ENCODE assay signal across 8 cellular contexts in genomic region chr6:43496370-43497128, GRCh38. TPM values are rescaled to one million over a fixed set of nuclear protein-coding genes. Genes with fewer than 3 reads are reported as not detected.
DNase-seq lines count a peak whose midpoint lies in the region; ATAC-seq and TF ChIP-seq lines count a peak whose summit lies in the region.

No MANE protein-coding gene starts in this region.

- ATAC-seq in HG03460 (IDR thresholded peaks at IDR 0.05; ENCODE audit: unreplicated experiment) (no peak), GM21786 (IDR thresholded peaks at IDR 0.05; ENCODE audit: unreplicated experiment) (no peak)

- no peak overlapping the region for H3K4me2 ChIP-seq in OCI-LY3 (ENCODE audit: low read length)
- no peak overlapping the region for H3K4me2 ChIP-seq in parathyroid adenoma (ENCODE audit: low read length)

- H3K27ac ChIP-seq in OCI-LY3 (ENCODE audit: low read length), result no peak overlapping the region
- peak overlapping the region; percentile 29 to 56 for H3K27ac ChIP-seq in esophagus (ENCODE audit: low read depth in 2 of 2, low read length in 1 of 2)
- H3K27ac ChIP-seq in parathyroid adenoma, result no peak overlapping the region

- H3K27me3 ChIP-seq in OCI-LY3 (ENCODE audit: low read depth, low read length) (no peaks in the 10 kb centered on the region), esophagus (ENCODE audit: control insufficient read depth in 1 of 2, insufficient read depth in 2 of 2, low read length in 2 of 2) (no peaks in the 10 kb centered on the region), parathyroid adenoma (ENCODE audit: control insufficient read depth, insufficient read depth, low read length) (no peaks in the 10 kb centered on the region)

- H4K20me1 ChIP-seq in OCI-LY3 (ENCODE audit: insufficient read depth, low read length), result peaks cover 27% of the 10 kb centered on the region

- no peak for DNase-seq in activated CD4-positive, CD25-positive, alpha-beta regulatory T cell treated with anti-CD3 and anti-CD28 coated beads, Interleukin-2, amount 50 U/mL, for 72 hours
- DNase-seq in germinal center (ENCODE audit: low spot score), result no peak

- 32 to 48% methylated on average over 18 of the region's 18 CpGs for WGBS in esophagus, 2 donors

- H3K79me2 ChIP-seq in OCI-LY3 (ENCODE audit: low read length) (peaks cover 12% of the 10 kb centered on the region; the same call in 1 of the 2 replicates), parathyroid adenoma (peaks cover 9% of the 10 kb centered on the region)

- H3K9me3 ChIP-seq in OCI-LY3 (ENCODE audit: insufficient read depth, low read length) (no peaks in the 10 kb centered on the region), esophagus (ENCODE audit: control insufficient read depth in 2 of 2, insufficient read depth in 1 of 2, low read depth in 1 of 2, low read length in 1 of 2) (no peaks in the 10 kb centered on the region), parathyroid adenoma (ENCODE audit: control insufficient read depth, low read length) (no peaks in the 10 kb centered on the region)

- H2AFZ ChIP-seq in OCI-LY3 (ENCODE audit: low read depth, low read length) (no peak overlapping the region), parathyroid adenoma (no peak overlapping the region)

- no peak overlapping the region for H3K9ac ChIP-seq in OCI-LY3 (ENCODE audit: low read length)
- no peak overlapping the region for H3K9ac ChIP-seq in parathyroid adenoma

- H3K4me3 ChIP-seq in OCI-LY3 (ENCODE audit: low read length), result no peak overlapping the region
- H3K4me3 ChIP-seq in esophagus (ENCODE audit: low read depth in 1 of 2, low read length in 2 of 2), result no peak overlapping the region
- H3K4me3 ChIP-seq in parathyroid adenoma (ENCODE audit: low read depth, low read length), result no peak overlapping the region

- H3K36me3 ChIP-seq in OCI-LY3 (replicated peaks; ENCODE audit: low read depth, low read length), result peaks cover 28% of the 10 kb centered on the region
- H3K36me3 ChIP-seq in esophagus (ENCODE audit: control insufficient read depth in 2 of 2, insufficient read depth in 2 of 2, low read length in 1 of 2), result peaks cover 12 to 33% of the 10 kb centered on the region in 2 donors
- H3K36me3 ChIP-seq in parathyroid adenoma (ENCODE audit: control insufficient read depth, insufficient read depth, low read length), result no peaks in the 10 kb centered on the region

- H3K4me1 ChIP-seq in OCI-LY3 (ENCODE audit: low read length) (no peaks in the 10 kb centered on the region), esophagus (ENCODE audit: control insufficient read depth in 2 of 2, insufficient read depth in 2 of 2, low read length in 1 of 2) (peaks cover 8 to 33% of the 10 kb centered on the region in 2 donors), parathyroid adenoma (peaks cover 2% of the 10 kb centered on the region)

- TF ChIP-seq CTCF in GM12872 (IDR thresholded peaks at IDR 0.05; ENCODE audit: insufficient read depth, low read depth, low read length) (peak; percentile 61), OCI-LY3 (IDR thresholded peaks at IDR 0.05; ENCODE audit: low read depth, low read length) (peak; percentile 47), parathyroid adenoma (IDR thresholded peaks at IDR 0.05) (peak; percentile 45)

RNA-seq across cellular contexts. Expression of gene LRRC73, which starts 13.6 kb away (rescaled TPM):
- polyA plus RNA-seq in esophagus, result under 1 TPM; 0.14 to 0.24 TPM

RNA-seq across cellular contexts. Expression of gene TJAP1, which starts 19.2 kb away (rescaled TPM):
- polyA plus RNA-seq in esophagus, result 10 to 100 TPM; 10.5 to 15.1 TPM

RNA-seq across cellular contexts. Expression of gene YIPF3, which starts 20.2 kb away (rescaled TPM):
- 10 to 100 TPM; 54.3 to 64.1 TPM for polyA plus RNA-seq in esophagus

RNA-seq across cellular contexts. Expression of gene POLR1C, which starts 20.3 kb away (rescaled TPM):
- polyA plus RNA-seq in esophagus, result 10 to 100 TPM; 21.5 to 38.9 TPM

RNA-seq across cellular contexts. Expression of gene DLK2, which starts 41.2 kb away (rescaled TPM):
- polyA plus RNA-seq in esophagus, result 10 to 100 TPM; 11.3 to 18.7 TPM

Comparison
In these comparisons a context has a peak if more than half of its experiments do, and no peak if none do; other contexts are left out.
1. H3K27ac ChIP-seq: peak in esophagus (2 of 2); none in OCI-LY3 (single experiment) and parathyroid adenoma (single experiment).
2. Peak in every context shown above with its lines, with median percentiles within 50 percentile points of each other: CTCF ChIP-seq.